ENCODE assay signal across 22 cellular contexts in genomic region chr21:37155216-37155615, GRCh38.
DNase-seq lines count a peak whose midpoint lies in the region; ATAC-seq and TF ChIP-seq lines count a peak whose summit lies in the region.
"Had no signal": no experiment of that assay in that cellular context is flagged by ENCODE, and none has a peak within 500 bp of the region (broad histone marks: within the 10 kb centered on the region; RNA-seq: fewer than 3 reads in every experiment).

No MANE protein-coding gene starts in this region.

- H3K9me3 Mint-ChIP-seq in activated naive CD4-positive, alpha-beta T cell treated with anti-CD3 and anti-CD28 coated beads for 36 hours, result no peaks in the 10 kb centered on the region
- H3K9me3 Mint-ChIP-seq: activated B cell treated with CpG ODN at 0.5 μM for 24 hours; activated naive CD4-positive, alpha-beta T cell treated with anti-CD3 and anti-CD28 coated beads, Interleukin-2, amount 10 ng/mL, durations not matched to agents 7 days and 5 days; activated T-cell treated with anti-CD3 and anti-CD28 coated beads, Interleukin-2, amount 50 U/mL, for 4 hours; CD14-positive monocyte; stimulated activated memory B cell treated with anti-CD40 and anti-IgM and Interleukin-4, amounts not matched to agents 10 μg/mL and 1 μg/mL and 100 μg/mL, for 72 hours; T-helper 2 cell treated with Interferon-gamma antibody and Interleukin-4, amounts not matched to agents 5 μg/mL and 100 μg/mL, for 36 hours had no signal

- H3K27ac Mint-ChIP-seq in activated naive CD4-positive, alpha-beta T cell treated with anti-CD3 and anti-CD28 coated beads for 36 hours, result no peak overlapping the region
- H3K27ac Mint-ChIP-seq: activated B cell treated with CpG ODN at 0.5 μM for 24 hours; activated naive CD4-positive, alpha-beta T cell treated with anti-CD3 and anti-CD28 coated beads, Interleukin-2, amount 10 ng/mL, durations not matched to agents 7 days and 5 days; CD14-positive monocyte; stimulated activated memory B cell treated with anti-CD40 and anti-IgM and Interleukin-4, amounts not matched to agents 10 μg/mL and 1 μg/mL and 100 μg/mL, for 72 hours; T-helper 2 cell treated with Interferon-gamma antibody and Interleukin-4, amounts not matched to agents 5 μg/mL and 100 μg/mL, for 36 hours had no signal

- peak; percentile 83 for DNase-seq in AG09309 (ENCODE audit: low read depth)
- peak; percentile 36 for DNase-seq in astrocyte of the hippocampus (ENCODE audit: low read depth, low spot score)
- DNase-seq in iPS-NIHi11 (ENCODE audit: low spot score), result peak; percentile 19
- DNase-seq in activated naive CD4-positive, alpha-beta T cell treated with anti-CD3 and anti-CD28 coated beads for 36 hours, result no peak
- DNase-seq in left ventricle myocardium superior, result no peak
- DNase-seq in hypothalamus (lab: John Stamatoyannopoulos, UW), result no peak
- DNase-seq: activated B cell treated with CpG ODN at 0.5 μM for 24 hours; activated naive CD4-positive, alpha-beta T cell treated with anti-CD3 and anti-CD28 coated beads, Interleukin-2, amount 10 ng/mL, durations not matched to agents 7 days and 5 days; activated T-cell treated with anti-CD3 and anti-CD28 coated beads, Interleukin-2, amount 50 U/mL, for 4 hours; anterior cingulate cortex; heart left ventricle; NCI-H2081 treated with DMSO at 0.1 percent for 48 hours; NK-92 treated with Interleukin-12 subunit alpha and Interleukin-12 subunit beta, amount 100 ng/mL, for 24 hours; ovary had no signal

- H3K9me3 ChIP-seq in HEK293 (ENCODE audit: control insufficient read depth, insufficient read depth, low read depth, low read length), result no peaks in the 10 kb centered on the region
- H3K9me3 ChIP-seq: heart left ventricle, ovary had no signal

- CTCF ChIA-PET in HEK293 (lab: Yijun Ruan, JAX), result no interaction called here
- CTCF ChIA-PET in activated naive CD4-positive, alpha-beta T cell treated with anti-CD3 and anti-CD28 coated beads for 36 hours (lab: Charles Lee), result no interaction called here

- ATAC-seq in HG03159 (IDR thresholded peaks at IDR 0.05; ENCODE audit: unreplicated experiment), result no peak
- no peak for ATAC-seq in left ventricle myocardium superior
- ATAC-seq: activated T-cell treated with anti-CD3 and anti-CD28 coated beads, Interleukin-2, amount 50 U/mL, for 4 hours; HCT116; heart left ventricle; SK-N-SH treated with all-trans-retinoic acid at 6 μM for 48 hours; stimulated activated memory B cell treated with anti-CD40 and anti-IgM and Interleukin-4, amounts not matched to agents 10 μg/mL and 1 μg/mL and 100 μg/mL, for 72 hours had no signal

- H3K4me3 ChIP-seq in AG09309 (ENCODE audit: control insufficient read depth, low read depth, low read length) (no peak overlapping the region), HEK293 (ENCODE audit: low read depth, low read length) (no peak overlapping the region)
- H3K4me3 ChIP-seq: heart left ventricle, lung, ovary had no signal

- TF ChIP-seq CTCF in AG09309 (IDR thresholded peaks at IDR 0.05; ENCODE audit: control insufficient read depth, insufficient read depth, low read depth, low read length, missing control alignments) (no peak), HEK293 (tag by site-specific recombination; IDR thresholded peaks at IDR 0.05) (no peak)

- H3K4me1 ChIP-seq in HEK293 (ENCODE audit: control insufficient read depth, insufficient read depth, low read length), result no peaks in the 10 kb centered on the region

- peaks cover 10% of the 10 kb centered on the region for H3K4me1 Mint-ChIP-seq in activated naive CD4-positive, alpha-beta T cell treated with anti-CD3 and anti-CD28 coated beads for 36 hours (ENCODE audit: low read depth)
- H3K4me1 Mint-ChIP-seq: CD14-positive monocyte had no signal

- POLR2A ChIA-PET in HEK293 (lab: Yijun Ruan, JAX), result no interaction called here

- peaks cover 33 to 65% of the 10 kb centered on the region in 2 experiments for H3K36me3 ChIP-seq in HEK293 (ENCODE audit: control insufficient read depth in 2 of 2, insufficient read depth in 1 of 2, low read length in 2 of 2)
- H3K36me3 ChIP-seq: ovary had no signal

- H3K27ac ChIP-seq in HEK293 (ENCODE audit: extremely low read depth, low read depth, low read length), result no peak overlapping the region

- intact Hi-C loops in activated naive CD4-positive, alpha-beta T cell treated with anti-CD3 and anti-CD28 coated beads for 36 hours (cut with micrococcal nuclease), result no loop called here
- intact Hi-C loops in left ventricle myocardium superior (cut with micrococcal nuclease), result no loop called here

- no peak overlapping the region for H3K4me3 Mint-ChIP-seq in activated naive CD4-positive, alpha-beta T cell treated with anti-CD3 and anti-CD28 coated beads for 36 hours
- H3K4me3 Mint-ChIP-seq: activated B cell treated with CpG ODN at 0.5 μM for 24 hours; activated naive CD4-positive, alpha-beta T cell treated with anti-CD3 and anti-CD28 coated beads, Interleukin-2, amount 10 ng/mL, durations not matched to agents 7 days and 5 days; activated T-cell treated with anti-CD3 and anti-CD28 coated beads, Interleukin-2, amount 50 U/mL, for 4 hours; CD14-positive monocyte; stimulated activated memory B cell treated with anti-CD40 and anti-IgM and Interleukin-4, amounts not matched to agents 10 μg/mL and 1 μg/mL and 100 μg/mL, for 72 hours; T-helper 2 cell treated with Interferon-gamma antibody and Interleukin-4, amounts not matched to agents 5 μg/mL and 100 μg/mL, for 36 hours had no signal

- H3K27me3 Mint-ChIP-seq in activated naive CD4-positive, alpha-beta T cell treated with anti-CD3 and anti-CD28 coated beads for 36 hours (ENCODE audit: low read depth), result no peaks in the 10 kb centered on the region
- H3K27me3 Mint-ChIP-seq: activated B cell treated with CpG ODN at 0.5 μM for 24 hours; activated naive CD4-positive, alpha-beta T cell treated with anti-CD3 and anti-CD28 coated beads, Interleukin-2, amount 10 ng/mL, durations not matched to agents 7 days and 5 days; stimulated activated memory B cell treated with anti-CD40 and anti-IgM and Interleukin-4, amounts not matched to agents 10 μg/mL and 1 μg/mL and 100 μg/mL, for 72 hours had no signal

- peaks cover 28% of the 10 kb centered on the region for H3K36me3 Mint-ChIP-seq in activated naive CD4-positive, alpha-beta T cell treated with anti-CD3 and anti-CD28 coated beads for 36 hours (ENCODE audit: low read depth)

TF ChIP-seq in HEK293, 187 proteins besides CTCF, POLR2A, EP300 and RAD21:
- TF ChIP-seq ZFHX2 (tag by site-specific recombination; conservative IDR thresholded peaks at IDR 0.05), result no peak
- peak; percentile 53 for TF ChIP-seq ZBTB48 (tag by site-specific recombination; IDR thresholded peaks at IDR 0.05)
- peak; percentile 24; the same call in 1 of the 2 replicates for TF ChIP-seq PRDM6 (tag by site-specific recombination; IDR thresholded peaks at IDR 0.05)
- TF ChIP-seq ZNF398 (tag by site-specific recombination; IDR thresholded peaks at IDR 0.05), result no peak
- TF ChIP-seq INSM2 (tag by site-specific recombination; IDR thresholded peaks at IDR 0.05), result no peak

Comparison
In these comparisons a context has a peak if more than half of its experiments do, and no peak if none do; other contexts are left out.
1. DNase-seq: peak in AG09309 (single experiment), astrocyte of the hippocampus (single experiment) and iPS-NIHi11 (single experiment); none in activated naive CD4-positive, alpha-beta T cell treated with anti-CD3 and anti-CD28 coated beads for 36 hours (single experiment), left ventricle myocardium superior (single experiment) and hypothalamus (0 of 51).